ENCODE assay signal across 32 cellular contexts in the genomic region with DNA sequence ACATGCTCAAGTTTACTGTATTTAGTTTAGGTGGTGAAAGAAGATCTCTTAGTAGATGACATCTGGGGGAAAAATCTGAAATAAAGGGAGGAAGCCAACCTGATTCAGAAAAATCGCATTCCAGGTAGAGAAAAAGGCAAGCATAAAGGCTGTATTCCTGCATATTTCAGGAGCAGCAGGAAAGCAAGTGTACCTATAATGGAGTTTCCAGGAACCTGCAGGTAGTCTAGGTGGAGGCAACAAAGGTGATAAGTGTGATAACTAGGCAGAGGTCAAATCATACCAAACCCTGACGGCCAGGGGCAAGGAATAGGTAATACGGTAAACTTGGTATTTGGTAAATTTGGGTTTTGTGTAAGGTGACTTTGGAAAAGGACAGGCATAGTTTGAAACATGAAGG.
"Had no signal": no experiment of that assay in that cellular context is flagged by ENCODE, and none has a peak within 500 bp of the region (broad histone marks: within the 10 kb centered on the region; RNA-seq: fewer than 3 reads in every experiment).

No MANE protein-coding gene starts in this region.

- H3K27me3 Mint-ChIP-seq: activated B cell treated with CpG ODN at 0.5 μM for 24 hours; activated naive CD8-positive, alpha-beta T cell treated with anti-CD3 and anti-CD28 coated beads for 36 hours; activated naive CD8-positive, alpha-beta T cell treated with anti-CD3 and anti-CD28 coated beads, Interleukin-2, amount 50 U/mL, for 24 hours had no signal

- H3K36me3 Mint-ChIP-seq: activated naive CD4-positive, alpha-beta T cell treated with anti-CD3 and anti-CD28 coated beads, Interleukin-2, amount 50 U/mL, for 24 hours; activated naive CD8-positive, alpha-beta T cell treated with anti-CD3 and anti-CD28 coated beads for 36 hours; brain had no signal

- H3K36me3 ChIP-seq: adrenal gland, ascending aorta, breast epithelium, cardiac muscle cell, colonic mucosa, gastrocnemius medialis, heart left ventricle had no signal

- ATAC-seq: activated CD4-positive, CD25-positive, alpha-beta regulatory T cell treated with anti-CD3 and anti-CD28 coated beads, Interleukin-2, amount 50 U/mL, for 24 hours; activated CD8-positive, alpha-beta T cell treated with anti-CD3 and anti-CD28 coated beads for 36 hours; activated naive CD8-positive, alpha-beta T cell treated with anti-CD3 and anti-CD28 coated beads, Interleukin-2, amount 50 U/mL, for 24 hours; activated T-cell treated with anti-CD3 and anti-CD28 coated beads, Interleukin-2, amount 50 U/mL, for 4 hours; activated T-helper 17 cell treated with anti-CD3 and anti-CD28 coated beads, Interleukin-2, amount 50 U/mL, for 72 hours; esophagus mucosa; gastrocnemius medialis; heart left ventricle had no signal

- H3K4me1 Mint-ChIP-seq: activated B cell treated with CpG ODN at 0.5 μM for 24 hours; activated naive CD4-positive, alpha-beta T cell treated with anti-CD3 and anti-CD28 coated beads, Interleukin-2, amount 50 U/mL, for 24 hours; activated naive CD8-positive, alpha-beta T cell treated with anti-CD3 and anti-CD28 coated beads for 36 hours; activated naive CD8-positive, alpha-beta T cell treated with anti-CD3 and anti-CD28 coated beads, Interleukin-2, amount 50 U/mL, for 24 hours; activated T-helper 17 cell treated with anti-CD3 and anti-CD28 coated beads, Interleukin-2, amount 50 U/mL, for 72 hours had no signal

- H3K4me3 ChIP-seq: adrenal gland, ascending aorta, breast epithelium, cardiac muscle cell, colonic mucosa, gastrocnemius medialis, heart left ventricle had no signal

- H3K9me3 Mint-ChIP-seq: activated B cell treated with CpG ODN at 0.5 μM for 24 hours; activated CD8-positive, alpha-beta T cell treated with anti-CD3 and anti-CD28 coated beads for 36 hours; activated naive CD8-positive, alpha-beta T cell treated with anti-CD3 and anti-CD28 coated beads for 36 hours; activated naive CD8-positive, alpha-beta T cell treated with anti-CD3 and anti-CD28 coated beads, Interleukin-2, amount 50 U/mL, for 24 hours; activated T-cell treated with anti-CD3 and anti-CD28 coated beads, Interleukin-2, amount 50 U/mL, for 4 hours; activated T-helper 17 cell treated with anti-CD3 and anti-CD28 coated beads, Interleukin-2, amount 50 U/mL, for 72 hours; brain had no signal

- H3K9me3 ChIP-seq: adrenal gland, ascending aorta, breast epithelium, colonic mucosa, gastrocnemius medialis, heart left ventricle had no signal

- H3K27ac ChIP-seq: adrenal gland, ascending aorta, breast epithelium, cardiac muscle cell, colonic mucosa, gastrocnemius medialis, heart left ventricle, VCaP had no signal

- H3K27ac Mint-ChIP-seq: activated B cell treated with CpG ODN at 0.5 μM for 24 hours; activated CD8-positive, alpha-beta T cell treated with anti-CD3 and anti-CD28 coated beads for 36 hours; activated naive CD4-positive, alpha-beta T cell treated with anti-CD3 and anti-CD28 coated beads, Interleukin-2, amount 50 U/mL, for 24 hours; activated naive CD8-positive, alpha-beta T cell treated with anti-CD3 and anti-CD28 coated beads for 36 hours; activated naive CD8-positive, alpha-beta T cell treated with anti-CD3 and anti-CD28 coated beads, Interleukin-2, amount 50 U/mL, for 24 hours; activated T-helper 17 cell treated with anti-CD3 and anti-CD28 coated beads, Interleukin-2, amount 50 U/mL, for 72 hours; brain had no signal

- H3K4me3 Mint-ChIP-seq: activated B cell treated with CpG ODN at 0.5 μM for 24 hours; activated CD8-positive, alpha-beta T cell treated with anti-CD3 and anti-CD28 coated beads for 36 hours; activated naive CD4-positive, alpha-beta T cell treated with anti-CD3 and anti-CD28 coated beads, Interleukin-2, amount 50 U/mL, for 24 hours; activated naive CD8-positive, alpha-beta T cell treated with anti-CD3 and anti-CD28 coated beads for 36 hours; activated naive CD8-positive, alpha-beta T cell treated with anti-CD3 and anti-CD28 coated beads, Interleukin-2, amount 50 U/mL, for 24 hours; activated T-cell treated with anti-CD3 and anti-CD28 coated beads, Interleukin-2, amount 50 U/mL, for 4 hours; activated T-helper 17 cell treated with anti-CD3 and anti-CD28 coated beads, Interleukin-2, amount 50 U/mL, for 72 hours; brain had no signal

- H3K27me3 ChIP-seq: adrenal gland, ascending aorta, breast epithelium, cardiac muscle cell, colonic mucosa, gastrocnemius medialis, heart left ventricle had no signal

- DNase-seq: activated B cell treated with CpG ODN at 0.5 μM for 24 hours; activated CD4-positive, alpha-beta T cell treated with anti-CD3 and anti-CD28 coated beads for 48 hours; activated CD4-positive, alpha-beta T cell treated with anti-CD3 and anti-CD28 coated beads, Interleukin-2, amount 50 U/mL, for 1 hour; activated CD4-positive, alpha-beta T cell treated with anti-CD3 and anti-CD28 coated beads, Interleukin-2, amount 50 U/mL, for 48 hours; activated CD8-positive, alpha-beta memory T cell treated with anti-CD3 and anti-CD28 coated beads for 24 hours; activated CD8-positive, alpha-beta T cell treated with anti-CD3 and anti-CD28 coated beads for 36 hours; activated effector memory CD4-positive, alpha-beta T cell treated with Interleukin-2 at 50 U/mL for 16 hours; activated gamma-delta T cell treated with Interleukin-2 at 50 U/mL for 16 hours; activated naive CD4-positive, alpha-beta T cell treated with Interleukin-2 at 50 U/mL for 16 hours; activated naive CD8-positive, alpha-beta T cell treated with anti-CD3 and anti-CD28 coated beads for 36 hours; activated naive CD8-positive, alpha-beta T cell treated with anti-CD3 and anti-CD28 coated beads, Interleukin-2, amount 50 U/mL, for 24 hours; activated T-cell treated with anti-CD3 and anti-CD28 coated beads, Interleukin-2, amount 50 U/mL, for 4 hours; adrenal gland; amygdala; central memory CD4-positive, alpha-beta T cell; cerebellar nuclear complex; colonic mucosa; effector CD8-positive, alpha-beta T cell; foreskin fibroblast; gastrocnemius medialis; glutamatergic neuron; heart left ventricle; T-helper 2 cell had no signal

- H3K4me1 ChIP-seq: adrenal gland, ascending aorta, breast epithelium, colonic mucosa, gastrocnemius medialis, heart left ventricle had no signal
